In genomic region chr6:90461367-90461766, GRCh38 we compare ENCODE assay signal across 18 cellular contexts.
DNase-seq lines count a peak whose midpoint lies in the region; ATAC-seq, FAIRE-seq and TF ChIP-seq lines count a peak whose summit lies in the region.
"Had no signal": no experiment of that assay in that cellular context is flagged by ENCODE, and none has a peak within 500 bp of the region (broad histone marks: within the 10 kb centered on the region; RNA-seq: fewer than 3 reads in every experiment).

No MANE protein-coding gene starts in this region.

- H3K9ac ChIP-seq in K562 (ENCODE audit: insufficient read depth in 1 of 2, low read depth in 2 of 2, low read length in 2 of 2) = peak overlapping the region in 1 of 2 experiments; percentile 37; a peak in 2 of 4 replicates
- H3K9ac ChIP-seq: BLaER1 treated with 17β-estradiol and CSF1 and Interleukin-3, amounts not matched to agents 10 nM and 100 nM; KMS-11 had no signal

- TF ChIP-seq EP300 in K562 (IDR thresholded peaks at IDR 0.05; ENCODE audit: low read length) = no peak

- TF ChIP-seq RAD21 in K562 (CRISPR knock-in tag; conservative IDR thresholded peaks at IDR 0.05 in 1 of 2, IDR thresholded peaks at IDR 0.05 in 1 of 2) = no peak

- no peaks in the 10 kb centered on the region for H3K9me3 ChIP-seq in CD4-positive, alpha-beta memory T cell (ENCODE audit: control insufficient read depth in 1 of 2, low read length in 2 of 2)
- H3K9me3 ChIP-seq in K562 (replicated peaks; ENCODE audit: control insufficient read depth, insufficient read depth, low read depth, low read length) = no peaks in the 10 kb centered on the region

- H3K9me1 ChIP-seq in K562 (ENCODE audit: control insufficient read depth, insufficient read depth, low read length) = no peaks in the 10 kb centered on the region

- H4K20me1 ChIP-seq in K562 (replicated peaks; ENCODE audit: control insufficient read depth, insufficient read depth, low read length) = no peaks in the 10 kb centered on the region
- H4K20me1 ChIP-seq: BLaER1 treated with 17β-estradiol and CSF1 and Interleukin-3, amounts not matched to agents 10 nM and 100 nM had no signal

- no peak for DNase-seq in activated CD4-positive, alpha-beta T cell treated with anti-CD3 and anti-CD28 coated beads for 36 hours
- no peak for DNase-seq in activated CD4-positive, alpha-beta T cell treated with anti-CD3 and anti-CD28 coated beads, Interleukin-2, amount 50 U/mL, for 1 hour
- no peak for DNase-seq in CD4-positive, alpha-beta memory T cell
- DNase-seq in activated CD4-positive, alpha-beta memory T cell treated with anti-CD3 and anti-CD28 coated beads, Interleukin-2, amount 10 ng/mL, durations not matched to agents 7 days and 5 days = no peak
- peak in 2 of 4 experiments; percentile 37 to 48 for DNase-seq in K562 (ENCODE audit: extremely low read depth in 1 of 4, low spot score in 3 of 4)
- DNase-seq in NCI-H82 treated with DMSO at 0.1 percent for 48 hours (lab: John Stamatoyannopoulos, UW; ENCODE audit: unreplicated experiment) = no peak
- DNase-seq in omental fat pad (ENCODE audit: low spot score) = no peak
- DNase-seq: DMS 273 treated with DMSO at 0.1 percent for 48 hours; NCI-H1092; NCI-H2107; NCI-H226; NCI-H526; NK-92 treated with Interleukin-12 subunit alpha and Interleukin-12 subunit beta, amount 100 ng/mL, for 24 hours; PC-3 had no signal

- no peak overlapping the region for H3K27ac ChIP-seq in CD4-positive, alpha-beta memory T cell (ENCODE audit: low read depth, low read length)
- H3K27ac ChIP-seq in K562 (ENCODE audit: extremely low read depth, low read depth, low read length) = no peak overlapping the region
- H3K27ac ChIP-seq: BLaER1 treated with 17β-estradiol and CSF1 and Interleukin-3, amounts not matched to agents 10 nM and 100 nM had no signal

- H3K36me3 ChIP-seq in CD4-positive, alpha-beta memory T cell (ENCODE audit: insufficient read depth, low read length) = no peaks in the 10 kb centered on the region
- no peaks in the 10 kb centered on the region for H3K36me3 ChIP-seq in K562 (ENCODE audit: control insufficient read depth, insufficient read depth, low read length)
- H3K36me3 ChIP-seq: BLaER1 treated with 17β-estradiol and CSF1 and Interleukin-3, amounts not matched to agents 10 nM and 100 nM had no signal

- peak overlapping the region; percentile 81 for H2AFZ ChIP-seq in K562 (ENCODE audit: low read depth, low read length)

- ATAC-seq in activated CD4-positive, alpha-beta T cell treated with anti-CD3 and anti-CD28 coated beads for 36 hours = no peak
- ATAC-seq in K562 (peak; percentile 13; the same call in 2 of the 3 replicates), HG03159 (IDR thresholded peaks at IDR 0.05; ENCODE audit: unreplicated experiment) (no peak), omental fat pad (ENCODE audit: low FRiP score) (no peak)
- ATAC-seq: PC-3 had no signal

- TF ChIP-seq CTCF in K562 (IDR thresholded peaks at IDR 0.05 in 2 of 3, conservative IDR thresholded peaks at IDR 0.05 in 1 of 3; ENCODE audit: insufficient read depth in 2 of 3, low read depth in 1 of 3, low read length in 3 of 3) (no peak), omental fat pad (IDR thresholded peaks at IDR 0.05) (no peak)

- H3K4me2 ChIP-seq in K562 (ENCODE audit: insufficient read depth, low read length) = no peak overlapping the region
- H3K4me2 ChIP-seq: BLaER1 treated with 17β-estradiol and CSF1 and Interleukin-3, amounts not matched to agents 10 nM and 100 nM had no signal

- BruUV-seq in K562 (replicated peaks; lab: Mats Ljungman, UMichigan) = no TSS peak

- H3K79me2 ChIP-seq in K562 (ENCODE audit: control insufficient read depth, insufficient read depth, low read length) = no peaks in the 10 kb centered on the region

- H3K27me3 ChIP-seq in CD4-positive, alpha-beta memory T cell (ENCODE audit: insufficient read depth, low read length) = no peaks in the 10 kb centered on the region
- H3K27me3 ChIP-seq in K562 (ENCODE audit: control insufficient read depth in 2 of 2, insufficient read depth in 2 of 2, low read length in 2 of 2) = no peaks in the 10 kb centered on the region
- H3K27me3 ChIP-seq: BLaER1 treated with 17β-estradiol and CSF1 and Interleukin-3, amounts not matched to agents 10 nM and 100 nM had no signal

- H3K4me3 Mint-ChIP-seq in activated CD4-positive, alpha-beta T cell treated with anti-CD3 and anti-CD28 coated beads for 36 hours = no peak overlapping the region
- H3K4me3 Mint-ChIP-seq in CD4-positive, alpha-beta memory T cell = no peak overlapping the region
- H3K4me3 Mint-ChIP-seq in activated CD4-positive, alpha-beta memory T cell treated with anti-CD3 and anti-CD28 coated beads, Interleukin-2, amount 10 ng/mL, durations not matched to agents 7 days and 5 days = no peak overlapping the region

- POLR2A ChIA-PET in activated CD4-positive, alpha-beta T cell treated with anti-CD3 and anti-CD28 coated beads for 36 hours (lab: Charles Lee) = no interaction called here
- POLR2A ChIA-PET in CD4-positive, alpha-beta memory T cell (lab: Charles Lee; ENCODE audit: partially characterized antibody) = no interaction called here
- POLR2A ChIA-PET in activated CD4-positive, alpha-beta memory T cell treated with anti-CD3 and anti-CD28 coated beads, Interleukin-2, amount 10 ng/mL, durations not matched to agents 7 days and 5 days (lab: Charles Lee) = interaction anchor here (0.9 to 11.7 kb wide), 6 partner anchors 13 to 177 kb away, joined by 3 to 258 read pairs (median 90); no protein-coding TSS in a partner anchor
- POLR2A ChIA-PET in K562 (lab: Yijun Ruan, JAX) = interaction anchor here (1.2 kb wide), 1 partner anchor 108 kb away, joined by 3 read pairs; no protein-coding TSS in a partner anchor

- TF ChIP-seq POLR2A in K562 (conservative IDR thresholded peaks at IDR 0.05) = no peak

- H3K9me3 Mint-ChIP-seq in activated CD4-positive, alpha-beta T cell treated with anti-CD3 and anti-CD28 coated beads for 36 hours (ENCODE audit: low read depth) = no peaks in the 10 kb centered on the region
- H3K9me3 Mint-ChIP-seq in CD4-positive, alpha-beta memory T cell = peaks cover 0 to 4% (median 0%) of the 10 kb centered on the region in 8 donors
- peaks cover 3% of the 10 kb centered on the region for H3K9me3 Mint-ChIP-seq in activated CD4-positive, alpha-beta memory T cell treated with anti-CD3 and anti-CD28 coated beads, Interleukin-2, amount 10 ng/mL, durations not matched to agents 7 days and 5 days

- H3K4me1 ChIP-seq in CD4-positive, alpha-beta memory T cell (ENCODE audit: insufficient read depth, low read length) = peaks cover 77% of the 10 kb centered on the region
- peaks cover 32 to 73% of the 10 kb centered on the region in 2 experiments for H3K4me1 ChIP-seq in K562 (replicated peaks in 1 of 2; ENCODE audit: control insufficient read depth in 2 of 2, insufficient read depth in 2 of 2, low read length in 2 of 2)

- H3K27ac Mint-ChIP-seq in activated CD4-positive, alpha-beta T cell treated with anti-CD3 and anti-CD28 coated beads for 36 hours = peak overlapping the region; percentile 90
- H3K27ac Mint-ChIP-seq in CD4-positive, alpha-beta memory T cell = peak overlapping the region in 4 of 7 donors; percentile 27 to 88 (median 54)
- peak overlapping the region; percentile 31 for H3K27ac Mint-ChIP-seq in activated CD4-positive, alpha-beta memory T cell treated with anti-CD3 and anti-CD28 coated beads, Interleukin-2, amount 10 ng/mL, durations not matched to agents 7 days and 5 days

- FAIRE-seq in K562 (lab: Jason Lieb, UNC) = no peak
- FAIRE-seq: H54 had no signal

- CTCF ChIA-PET in activated CD4-positive, alpha-beta T cell treated with anti-CD3 and anti-CD28 coated beads for 36 hours (lab: Charles Lee) = interaction anchor here (0.7 to 8.9 kb wide), 4 partner anchors 15 to 281 kb away, joined by 3 to 112 read pairs (median 3); no protein-coding TSS in a partner anchor
- CTCF ChIA-PET in CD4-positive, alpha-beta memory T cell (lab: Charles Lee; ENCODE audit: partially characterized antibody) = interaction anchor here (1.1 to 6.5 kb wide), 7 partner anchors 11 to 176 kb away, joined by 3 to 37 read pairs (median 5); no protein-coding TSS in a partner anchor
- CTCF ChIA-PET in activated CD4-positive, alpha-beta memory T cell treated with anti-CD3 and anti-CD28 coated beads, Interleukin-2, amount 10 ng/mL, durations not matched to agents 7 days and 5 days (lab: Charles Lee) = interaction anchor here (1.1 to 10.5 kb wide), 3 partner anchors 13 to 173 kb away, joined by 5 to 83 read pairs (median 5); no protein-coding TSS in a partner anchor
- CTCF ChIA-PET in K562 (lab: Yijun Ruan, JAX; ENCODE audit: low intra/inter-chr PET ratio) = no interaction called here

- H3K4me1 Mint-ChIP-seq in activated CD4-positive, alpha-beta T cell treated with anti-CD3 and anti-CD28 coated beads for 36 hours = peaks cover 96% of the 10 kb centered on the region
- H3K4me1 Mint-ChIP-seq in CD4-positive, alpha-beta memory T cell = peaks cover 36 to 94% (median 69%) of the 10 kb centered on the region in 4 donors
- H3K4me1 Mint-ChIP-seq in activated CD4-positive, alpha-beta memory T cell treated with anti-CD3 and anti-CD28 coated beads, Interleukin-2, amount 10 ng/mL, durations not matched to agents 7 days and 5 days = peaks cover 94% of the 10 kb centered on the region

- WGBS in K562 (ENCODE audit: insufficient coverage, low coverage, missing lambda C conversion rate) = 13% methylated on average over 3 of the region's 3 CpGs

- no peak overlapping the region for H3K4me3 ChIP-seq in CD4-positive, alpha-beta memory T cell (ENCODE audit: low read length in 2 of 2)
- no peak overlapping the region for H3K4me3 ChIP-seq in K562
- H3K4me3 ChIP-seq: BLaER1 treated with 17β-estradiol and CSF1 and Interleukin-3, amounts not matched to agents 10 nM and 100 nM had no signal

- H3K36me3 Mint-ChIP-seq in activated CD4-positive, alpha-beta T cell treated with anti-CD3 and anti-CD28 coated beads for 36 hours (ENCODE audit: low read depth) = peaks cover 10% of the 10 kb centered on the region
- no peaks in the 10 kb centered on the region for H3K36me3 Mint-ChIP-seq in CD4-positive, alpha-beta memory T cell
- peaks cover 15% of the 10 kb centered on the region for H3K36me3 Mint-ChIP-seq in activated CD4-positive, alpha-beta memory T cell treated with anti-CD3 and anti-CD28 coated beads, Interleukin-2, amount 10 ng/mL, durations not matched to agents 7 days and 5 days (ENCODE audit: low read depth)

- in situ Hi-C loops in K562 (cut with MboI) = no loop called here

- no peaks in the 10 kb centered on the region for H3K27me3 Mint-ChIP-seq in activated CD4-positive, alpha-beta T cell treated with anti-CD3 and anti-CD28 coated beads for 36 hours
- H3K27me3 Mint-ChIP-seq in CD4-positive, alpha-beta memory T cell = no peaks in the 10 kb centered on the region
- H3K27me3 Mint-ChIP-seq in activated CD4-positive, alpha-beta memory T cell treated with anti-CD3 and anti-CD28 coated beads, Interleukin-2, amount 10 ng/mL, durations not matched to agents 7 days and 5 days = no peaks in the 10 kb centered on the region

- intact Hi-C loops in activated CD4-positive, alpha-beta T cell treated with anti-CD3 and anti-CD28 coated beads for 36 hours (cut with DNase I, micrococcal nuclease) = no loop called here
- intact Hi-C loops in CD4-positive, alpha-beta memory T cell (cut with micrococcal nuclease) = no loop called here
- intact Hi-C loops in K562 (cut with micrococcal nuclease) = no loop called here

TF ChIP-seq in K562, 482 proteins besides CTCF, POLR2A, EP300 and RAD21 (continues in another document):
- TF ChIP-seq TAL1 (IDR thresholded peaks at IDR 0.05) = no peak
- no peak for TF ChIP-seq MCM7 (IDR thresholded peaks at IDR 0.05)
- no peak for TF ChIP-seq RBM15 (IDR thresholded peaks at IDR 0.05; ENCODE audit: insufficient read depth, low read length)

Comparison
In these comparisons a context has a peak if more than half of its experiments do, and no peak if none do; other contexts are left out.
1. H3K27ac Mint-ChIP-seq: peak in every context shown above with its lines; median percentile 90 in activated CD4-positive, alpha-beta T cell treated with anti-CD3 and anti-CD28 coated beads for 36 hours; 54 in CD4-positive, alpha-beta memory T cell; 31 in activated CD4-positive, alpha-beta memory T cell treated with anti-CD3 and anti-CD28 coated beads, Interleukin-2, amount 10 ng/mL, durations not matched to agents 7 days and 5 days.
2. POLR2A ChIA-PET loops: an anchor here in activated CD4-positive, alpha-beta memory T cell treated with anti-CD3 and anti-CD28 coated beads, Interleukin-2, amount 10 ng/mL, durations not matched to agents 7 days and 5 days (0.9 to 11.7 kb wide) and K562 (1.2 kb wide); none called in activated CD4-positive, alpha-beta T cell treated with anti-CD3 and anti-CD28 coated beads for 36 hours and CD4-positive, alpha-beta memory T cell.